8 cellular contexts compared by ENCODE assay signal in the genomic region with DNA sequence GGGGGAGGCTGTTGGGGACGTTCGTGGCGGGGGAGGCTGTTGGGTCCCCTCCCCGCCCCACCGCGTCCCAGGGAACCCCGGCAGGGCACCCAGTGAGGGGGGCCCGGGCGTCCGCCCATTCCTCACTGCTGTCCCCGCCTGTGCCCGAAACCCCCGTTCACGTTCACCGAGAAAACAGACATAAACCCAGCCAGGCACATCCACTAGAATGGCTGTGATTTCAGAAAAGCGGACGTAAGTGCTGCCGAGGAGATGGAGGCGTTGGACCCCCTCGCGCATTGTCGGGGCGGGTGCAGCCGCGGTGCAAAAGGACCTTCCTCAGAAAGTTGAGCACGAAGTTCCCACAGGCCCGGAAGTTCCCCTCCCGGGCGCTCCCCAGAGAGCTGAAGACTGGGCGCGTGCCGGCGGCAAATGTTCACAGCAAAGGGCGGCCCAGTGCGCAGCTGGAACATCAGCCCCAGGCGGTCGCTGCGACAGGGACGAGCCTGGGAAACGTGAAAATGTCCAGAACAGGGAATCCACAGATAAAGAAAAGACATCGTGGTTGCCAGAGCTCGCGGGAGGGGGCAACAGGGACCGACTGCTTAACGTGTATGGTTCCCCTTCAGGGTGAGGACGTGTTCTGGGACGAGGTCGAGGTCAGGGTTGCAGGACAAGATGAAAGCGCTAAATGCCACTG. TPM values are rescaled to one million over a fixed set of nuclear protein-coding genes. Genes with fewer than 3 reads are reported as not detected.
DNase-seq lines count a peak whose midpoint lies in the region; ATAC-seq and TF ChIP-seq lines count a peak whose summit lies in the region.

No MANE protein-coding gene starts in this region.

- H3K27me3 Mint-ChIP-seq in activated CD4-positive, alpha-beta T cell treated with anti-CD3 and anti-CD28 coated beads, Interleukin-2, amount 10 ng/mL, durations not matched to agents 7 days and 5 days: peaks cover 31% of the 10 kb centered on the region

- DNase-seq in activated CD4-positive, alpha-beta T cell treated with anti-CD3 and anti-CD28 coated beads, Interleukin-2, amount 10 ng/mL, durations not matched to agents 7 days and 5 days: peak; percentile 6
- DNase-seq in activated CD4-positive, alpha-beta T cell treated with anti-CD3 and anti-CD28 coated beads, Interleukin-2, amount 50 U/mL, for 1 hour: no peak
- DNase-seq in EL (no peak), GDM1 (lab: John Stamatoyannopoulos, UW) (no peak), hypothalamus (lab: John Stamatoyannopoulos, UW) (no peak)

- H3K4me1 ChIP-seq in neutrophil (ENCODE audit: control insufficient read depth in 1 of 2, insufficient read depth in 1 of 2, low read depth in 1 of 2, low read length in 1 of 2): peaks cover 7 to 16% of the 10 kb centered on the region in 2 experiments

- peaks cover 11% of the 10 kb centered on the region for H3K4me1 Mint-ChIP-seq in activated CD4-positive, alpha-beta T cell treated with anti-CD3 and anti-CD28 coated beads, Interleukin-2, amount 10 ng/mL, durations not matched to agents 7 days and 5 days

- CTCF ChIA-PET in activated CD4-positive, alpha-beta T cell treated with anti-CD3 and anti-CD28 coated beads, Interleukin-2, amount 10 ng/mL, durations not matched to agents 7 days and 5 days (lab: Charles Lee): interaction anchor here (0.5 to 2.5 kb wide), 15 partner anchors 9 to 391 kb away, joined by 3 to 9 read pairs (median 4); a partner anchor contains a TSS

- H3K36me3 Mint-ChIP-seq in activated CD4-positive, alpha-beta T cell treated with anti-CD3 and anti-CD28 coated beads, Interleukin-2, amount 10 ng/mL, durations not matched to agents 7 days and 5 days (ENCODE audit: low read depth): no peaks in the 10 kb centered on the region

- POLR2A ChIA-PET in activated CD4-positive, alpha-beta T cell treated with anti-CD3 and anti-CD28 coated beads, Interleukin-2, amount 10 ng/mL, durations not matched to agents 7 days and 5 days (lab: Charles Lee): no interaction called here

- peak overlapping the region; percentile 49 for H3K4me2 ChIP-seq in SU-DHL-6 (ENCODE audit: low read depth, low read length, poor library complexity, severe bottlenecking)

- H3K9me3 Mint-ChIP-seq in activated CD4-positive, alpha-beta T cell treated with anti-CD3 and anti-CD28 coated beads, Interleukin-2, amount 10 ng/mL, durations not matched to agents 7 days and 5 days: no peaks in the 10 kb centered on the region

- peak overlapping the region; percentile 19 for H3K4me3 Mint-ChIP-seq in activated CD4-positive, alpha-beta T cell treated with anti-CD3 and anti-CD28 coated beads, Interleukin-2, amount 10 ng/mL, durations not matched to agents 7 days and 5 days

- H3K9me2 ChIP-seq in SU-DHL-6 (replicated peaks; ENCODE audit: insufficient read depth, low read length): no peaks in the 10 kb centered on the region

- H3K27ac ChIP-seq in SU-DHL-6 (ENCODE audit: low read depth, low read length): no peak overlapping the region
- no peak overlapping the region for H3K27ac ChIP-seq in neutrophil

- no peaks in the 10 kb centered on the region for H3K79me2 ChIP-seq in SU-DHL-6 (ENCODE audit: insufficient read depth, low read length)

- H3K4me3 ChIP-seq in SU-DHL-6 (ENCODE audit: insufficient read depth, low read length, poor library complexity, severe bottlenecking) (peak overlapping the region; percentile 23), neutrophil (ENCODE audit: low read depth in 1 of 2, low read length in 1 of 2) (peak overlapping the region; percentile 37 to 54)

- ATAC-seq in esophagus mucosa: peak; percentile 20

- no peaks in the 10 kb centered on the region for H3K36me3 ChIP-seq in SU-DHL-6 (ENCODE audit: low read length)
- H3K36me3 ChIP-seq in neutrophil: no peaks in the 10 kb centered on the region

- H3K9ac ChIP-seq in SU-DHL-6 (ENCODE audit: low read length): peak overlapping the region; percentile 33; the same call in 1 of the 2 replicates

- peak overlapping the region; percentile 75 for H2AFZ ChIP-seq in SU-DHL-6 (ENCODE audit: low read depth, low read length, severe bottlenecking)

- H3F3A ChIP-seq in SU-DHL-6 (ENCODE audit: insufficient read depth): no peaks in the 10 kb centered on the region

- H4K20me1 ChIP-seq in SU-DHL-6 (ENCODE audit: low read depth, low read length): no peaks in the 10 kb centered on the region

- H3K27ac Mint-ChIP-seq in activated CD4-positive, alpha-beta T cell treated with anti-CD3 and anti-CD28 coated beads, Interleukin-2, amount 10 ng/mL, durations not matched to agents 7 days and 5 days: no peak overlapping the region

- H3K9me3 ChIP-seq in SU-DHL-6 (ENCODE audit: insufficient read depth, low read length) (no peaks in the 10 kb centered on the region), neutrophil (no peaks in the 10 kb centered on the region)

- TF ChIP-seq CTCF in SU-DHL-6 (IDR thresholded peaks at IDR 0.05; ENCODE audit: insufficient read depth, low read length, poor library complexity, severe bottlenecking): no peak
- TF ChIP-seq CTCF in neutrophil (IDR thresholded peaks at IDR 0.05): no peak

- no peaks in the 10 kb centered on the region for H3K27me3 ChIP-seq in SU-DHL-6 (ENCODE audit: low read length)
- H3K27me3 ChIP-seq in neutrophil: peaks cover 74% of the 10 kb centered on the region

RNA-seq across cellular contexts. Expression of a gene that starts 18.5 kb away (rescaled TPM):
- total RNA-seq in activated CD4-positive, alpha-beta T cell treated with anti-CD3 and anti-CD28 coated beads, Interleukin-2, amount 10 ng/mL, durations not matched to agents 7 days and 5 days: not detected
- total RNA-seq in esophagus mucosa: 0.52 TPM

RNA-seq across cellular contexts. Expression of a gene that starts 53.8 kb away (rescaled TPM):
- 10 to 100 TPM; 60.5 to 71.8 TPM for total RNA-seq in activated CD4-positive, alpha-beta T cell treated with anti-CD3 and anti-CD28 coated beads, Interleukin-2, amount 10 ng/mL, durations not matched to agents 7 days and 5 days
- total RNA-seq in esophagus mucosa: 68.1 TPM

RNA-seq across cellular contexts. Expression of a gene that starts 55.2 kb away (rescaled TPM):
- 10 to 100 TPM; 23.6 to 27.1 TPM for total RNA-seq in activated CD4-positive, alpha-beta T cell treated with anti-CD3 and anti-CD28 coated beads, Interleukin-2, amount 10 ng/mL, durations not matched to agents 7 days and 5 days
- 5.8 TPM for total RNA-seq in esophagus mucosa
